ENCODE assay signal across 1 cellular context in the genomic region with DNA sequence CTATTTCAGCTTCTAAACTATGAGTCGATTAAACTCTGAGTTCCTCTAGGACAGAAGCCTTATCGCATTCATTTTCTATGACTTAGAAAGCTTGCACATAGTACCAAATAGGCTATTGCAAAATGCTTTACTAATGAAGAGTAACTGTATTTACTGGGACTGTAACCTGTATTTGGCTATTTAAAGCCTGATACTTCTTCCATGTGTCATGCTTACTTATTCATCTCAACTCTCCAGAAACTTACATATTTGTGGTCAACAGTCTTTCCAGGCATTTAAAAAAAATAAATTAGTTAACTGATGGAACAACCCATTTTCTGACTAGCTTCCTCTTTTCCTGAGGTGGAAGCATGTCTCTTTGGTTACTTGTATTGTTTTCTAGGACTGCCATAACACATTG.
A peak's percentile ranks its signal among the peaks of the same experiment; 100 is the strongest.
TF ChIP-seq lines count a peak whose summit lies in the region.

No MANE protein-coding gene starts in this region.

TF ChIP-seq in IMR-90, 13 proteins besides CTCF, POLR2A, EP300 and RAD21:
- TF ChIP-seq RCOR1 (IDR thresholded peaks at IDR 0.05; ENCODE audit: insufficient replicate concordance, low read length) (no peak), CEBPB (IDR thresholded peaks at IDR 0.05; ENCODE audit: low read depth, low read length) (peak; percentile 75), MAFK (IDR thresholded peaks at IDR 0.05; ENCODE audit: low read depth, low read length) (no peak)
